Comparison of ENCODE assay signal across 8 cellular contexts in genomic region chr20:38645980-38646858, GRCh38. TPM values are rescaled to one million over a fixed set of nuclear protein-coding genes. Genes with fewer than 3 reads are reported as not detected.
DNase-seq lines count a peak whose midpoint lies in the region; ATAC-seq and TF ChIP-seq lines count a peak whose summit lies in the region.

No MANE protein-coding gene starts in this region.

- no peaks in the 10 kb centered on the region for H3F3A ChIP-seq in GM23248 (ENCODE audit: insufficient read depth)

- H3K27ac ChIP-seq in GM23248 (no peak overlapping the region), gastroesophageal sphincter (no peak overlapping the region), osteoblast (ENCODE audit: low read depth, low read length) (no peak overlapping the region), thoracic aorta (no peak overlapping the region)

- DNase-seq in DMS153 (lab: John Stamatoyannopoulos, UW) (peak; percentile 53), GM23248 (peak; percentile 80), M059J (ENCODE audit: low read depth) (peak; percentile 70), SIG-M5 (lab: John Stamatoyannopoulos, UW) (peak; percentile 11), osteoblast (ENCODE audit: insufficient read length, low spot score, missing footprints) (peak; percentile 95), thoracic aorta (ENCODE audit: low spot score) (peak; percentile 12)
- peak; percentile 85 for DNase-seq in activated effector memory CD4-positive, alpha-beta T cell treated with Interleukin-2 at 50 U/mL for 16 hours

- H3K4me2 ChIP-seq in GM23248 (ENCODE audit: unreplicated experiment) (peak overlapping the region; percentile 68), osteoblast (ENCODE audit: insufficient read depth, low read length) (peak overlapping the region; percentile 69)

- in situ Hi-C loops in GM23248 (cut with MboI): loop anchor here (10.0 kb wide), 1 partner anchor 259 kb away; no protein-coding TSS in a partner anchor

- TF ChIP-seq POLR2A in gastroesophageal sphincter (IDR thresholded peaks at IDR 0.05): no peak

- no peaks in the 10 kb centered on the region for H3K9me3 ChIP-seq in GM23248 (ENCODE audit: low read depth)
- H3K9me3 ChIP-seq in gastroesophageal sphincter: no peaks in the 10 kb centered on the region
- no peaks in the 10 kb centered on the region for H3K9me3 ChIP-seq in osteoblast (ENCODE audit: low read depth, low read length)
- no peaks in the 10 kb centered on the region for H3K9me3 ChIP-seq in thoracic aorta

- 1 to 3% methylated on average over 48 to 50 of the region's 50 CpGs for WGBS in GM23248 (ENCODE audit: low coverage in 1 of 2, low lambda C conversion rate in 2 of 2, missing lambda C conversion rate in 2 of 2), 2 experiments
- 6 to 17% methylated on average over 8 to 13 of the region's 50 CpGs for WGBS in gastroesophageal sphincter (ENCODE audit: low coverage in 1 of 2), 2 donors

- H3K27me3 ChIP-seq in GM23248 (replicated peaks; ENCODE audit: insufficient read depth): peaks cover 57% of the 10 kb centered on the region
- H3K27me3 ChIP-seq in gastroesophageal sphincter: peaks cover 98% of the 10 kb centered on the region
- peaks cover 53% of the 10 kb centered on the region for H3K27me3 ChIP-seq in osteoblast (ENCODE audit: insufficient read depth, low read length)
- H3K27me3 ChIP-seq in thoracic aorta (replicated peaks; ENCODE audit: insufficient read depth): no peaks in the 10 kb centered on the region

- H4K20me1 ChIP-seq in GM23248 (ENCODE audit: insufficient read depth): no peaks in the 10 kb centered on the region
- no peaks in the 10 kb centered on the region for H4K20me1 ChIP-seq in osteoblast (ENCODE audit: insufficient read depth, low read length)

- no peak for TF ChIP-seq EP300 in gastroesophageal sphincter (IDR thresholded peaks at IDR 0.05)

- peak; percentile 88 to 97 (median 89) for TF ChIP-seq CTCF in gastroesophageal sphincter (IDR thresholded peaks at IDR 0.05)
- TF ChIP-seq CTCF in osteoblast (IDR thresholded peaks at IDR 0.05; ENCODE audit: extremely low read depth, low read depth, low read length): peak; percentile 78
- TF ChIP-seq CTCF in thoracic aorta (IDR thresholded peaks at IDR 0.05): peak; percentile 94

- peak; percentile 80 for ATAC-seq in gastroesophageal sphincter
- ATAC-seq in thoracic aorta (ENCODE audit: insufficient number of reproducible peaks, low FRiP score, low read depth): no peak

- no peaks in the 10 kb centered on the region for H3K9me2 ChIP-seq in GM23248 (ENCODE audit: insufficient read depth)

- no peaks in the 10 kb centered on the region for H3K36me3 ChIP-seq in GM23248 (ENCODE audit: low read depth)
- no peaks in the 10 kb centered on the region for H3K36me3 ChIP-seq in gastroesophageal sphincter
- no peaks in the 10 kb centered on the region for H3K36me3 ChIP-seq in osteoblast (ENCODE audit: insufficient read depth, low read length)
- H3K36me3 ChIP-seq in thoracic aorta: no peaks in the 10 kb centered on the region

- H3K9ac ChIP-seq in GM23248: no peak overlapping the region

- H3K79me2 ChIP-seq in GM23248 (ENCODE audit: insufficient read depth) (no peaks in the 10 kb centered on the region), osteoblast (ENCODE audit: insufficient read depth, low read length) (no peaks in the 10 kb centered on the region)

- H3K4me3 ChIP-seq in GM23248 (peak overlapping the region; percentile 54; the same call in 1 of the 2 replicates), gastroesophageal sphincter (peak overlapping the region in 1 of 2 donors; percentile 17), osteoblast (ENCODE audit: insufficient read depth, low read length) (peak overlapping the region; percentile 49), thoracic aorta (peak overlapping the region; percentile 59)

- H3K4me1 ChIP-seq in GM23248 (ENCODE audit: insufficient read depth) (no peaks in the 10 kb centered on the region), gastroesophageal sphincter (peaks cover 0 to 10% (median 0%) of the 10 kb centered on the region in 3 donors), osteoblast (ENCODE audit: insufficient read depth, low read length) (no peaks in the 10 kb centered on the region), thoracic aorta (ENCODE audit: control insufficient read depth in 1 of 2, low read depth in 2 of 2) (peaks cover 0 to 10% of the 10 kb centered on the region in 2 donors)

- peak overlapping the region; percentile 62 for H2AFZ ChIP-seq in GM23248
- no peak overlapping the region for H2AFZ ChIP-seq in osteoblast (ENCODE audit: low read length)

RNA-seq across cellular contexts. Expression of gene ARHGAP40, which starts 44.6 kb away (rescaled TPM):
- not detected in 2 replicates for total RNA-seq in GM23248 (2014; rRNA removed; shearing (Covaris generic))
- not detected in 2 replicates for polyA plus RNA-seq in GM23248 (2016; fragmentation: Nextera tagmentation; extraction: Ambion mirVana)
- total RNA-seq in M059J (2014; rRNA removed; shearing (Covaris generic)): 0.64 TPM in 1 of 2 replicates, not detected in the other
- not detected for total RNA-seq in gastroesophageal sphincter
- total RNA-seq in osteoblast: not detected in 2 replicates
- total RNA-seq in thoracic aorta: not detected

Comparison
In these comparisons a context has a peak if more than half of its experiments do, and no peak if none do; other contexts are left out.
1. DNase-seq: peak in every context shown above with its lines; median percentile 95 in osteoblast; 85 in activated effector memory CD4-positive, alpha-beta T cell treated with Interleukin-2 at 50 U/mL for 16 hours; 80 in GM23248; 70 in M059J; 53 in DMS153; 12 in thoracic aorta; 11 in SIG-M5.